ENCODE assay signal across 8 cellular contexts in the genomic region with DNA sequence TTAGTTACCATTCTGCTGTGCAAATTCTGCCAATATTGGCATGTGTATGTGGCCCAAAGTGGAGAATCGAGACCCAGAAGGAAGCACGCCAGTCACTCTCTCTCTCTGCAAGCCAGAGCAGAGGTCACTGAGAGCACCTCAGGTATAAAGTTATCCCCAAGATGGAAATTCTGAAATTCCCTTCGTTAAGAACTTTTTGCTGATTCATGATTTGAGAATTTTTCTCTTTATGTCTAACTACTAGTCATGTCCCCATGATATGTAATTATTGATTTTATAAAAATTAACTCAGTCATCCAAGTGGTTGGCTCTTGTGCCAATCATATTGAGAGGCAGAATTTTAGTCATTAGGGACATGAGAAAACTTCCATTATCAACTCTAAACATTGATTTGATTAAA.
"Had no signal": no experiment of that assay in that cellular context is flagged by ENCODE, and none has a peak within 500 bp of the region (broad histone marks: within the 10 kb centered on the region; RNA-seq: fewer than 3 reads in every experiment).

No MANE protein-coding gene starts in this region.

- H3K4me2 ChIP-seq: GM23338, KMS-11 had no signal

- DNase-seq: H9, HCEC 1CT, KBM-7 had no signal

- ATAC-seq: GM23338 had no signal

- FAIRE-seq: H1, H54, HTR-8/SVneo had no signal

- H2AFZ ChIP-seq: GM23338 had no signal

- H3K4me3 ChIP-seq: GM23338 had no signal

- H3K27ac ChIP-seq: KMS-11 had no signal

- H3K9ac ChIP-seq: KMS-11 had no signal
